2 cellular contexts compared by ENCODE assay signal in genomic region chr15:38890194-38890593, GRCh38.
TF ChIP-seq lines count a peak whose summit lies in the region.

No MANE protein-coding gene starts in this region.

TF ChIP-seq in IMR-90, 13 proteins besides CTCF, POLR2A, EP300 and RAD21:
- TF ChIP-seq BHLHE40 (IDR thresholded peaks at IDR 0.05; ENCODE audit: low read depth, low read length) = no peak
- TF ChIP-seq NFE2L2 (IDR thresholded peaks at IDR 0.05; ENCODE audit: low read depth, low read length) = no peak
- TF ChIP-seq RFX5 (IDR thresholded peaks at IDR 0.05; ENCODE audit: low read depth, low read length) = no peak
- no peak for TF ChIP-seq MXI1 (IDR thresholded peaks at IDR 0.05; ENCODE audit: borderline replicate concordance, low read depth, low read length)
- TF ChIP-seq CEBPB (IDR thresholded peaks at IDR 0.05; ENCODE audit: low read depth, low read length) = no peak
- no peak for TF ChIP-seq RCOR1 (IDR thresholded peaks at IDR 0.05; ENCODE audit: insufficient replicate concordance, low read length)
- TF ChIP-seq USF2 (IDR thresholded peaks at IDR 0.05; ENCODE audit: low read depth, low read length) = no peak
- no peak for TF ChIP-seq CHD1 (IDR thresholded peaks at IDR 0.05; ENCODE audit: low read depth, low read length)
- TF ChIP-seq MAZ (IDR thresholded peaks at IDR 0.05; ENCODE audit: borderline replicate concordance, low read depth, low read length) = no peak
- TF ChIP-seq MAFK (IDR thresholded peaks at IDR 0.05; ENCODE audit: low read depth, low read length) = no peak
- TF ChIP-seq ELK1 (IDR thresholded peaks at IDR 0.05; ENCODE audit: borderline replicate concordance, low read depth, low read length) = no peak
- TF ChIP-seq FOS (IDR thresholded peaks at IDR 0.05; ENCODE audit: low read depth, low read length) = no peak
- no peak for TF ChIP-seq SMC3 (IDR thresholded peaks at IDR 0.05; ENCODE audit: low read depth, low read length)

TF ChIP-seq in endothelial cell of umbilical vein, 7 proteins besides CTCF, POLR2A, EP300 and RAD21:
- TF ChIP-seq FOS (IDR thresholded peaks at IDR 0.05; ENCODE audit: borderline replicate concordance, insufficient read depth, low read length) (no peak), JUN (IDR thresholded peaks at IDR 0.05; ENCODE audit: borderline replicate concordance, insufficient read depth, insufficient read length, low read depth) (peak; percentile 22)
